1 cellular context compared by ENCODE assay signal in the genomic region with DNA sequence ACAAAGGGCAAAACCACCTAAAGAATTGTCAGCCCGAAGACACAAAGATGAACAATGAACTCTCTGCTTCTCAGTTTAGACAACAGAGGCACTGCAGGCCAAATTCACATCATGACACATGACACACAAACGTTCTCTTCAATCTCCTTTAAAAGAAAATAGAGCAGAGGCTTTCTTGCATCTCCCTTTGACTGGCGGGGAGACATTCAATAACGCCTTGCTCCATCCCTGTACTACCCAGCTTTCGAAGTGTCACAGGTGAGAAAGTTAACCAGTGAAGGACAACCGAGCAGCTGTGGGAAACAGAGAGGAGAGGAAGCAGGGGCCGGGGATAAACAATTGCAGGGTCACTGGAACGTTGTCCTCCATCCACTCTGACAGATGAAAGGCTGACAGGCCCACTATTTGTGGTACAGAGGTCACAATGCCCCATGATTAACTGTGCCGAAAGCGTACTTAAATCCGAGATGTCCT.
TF ChIP-seq lines count a peak whose summit lies in the region.

No MANE protein-coding gene starts in this region.

TF ChIP-seq in HepG2, 621 proteins besides CTCF, POLR2A, EP300 and RAD21 (continued from another document and continues in another):
- TF ChIP-seq, protein P1, sequence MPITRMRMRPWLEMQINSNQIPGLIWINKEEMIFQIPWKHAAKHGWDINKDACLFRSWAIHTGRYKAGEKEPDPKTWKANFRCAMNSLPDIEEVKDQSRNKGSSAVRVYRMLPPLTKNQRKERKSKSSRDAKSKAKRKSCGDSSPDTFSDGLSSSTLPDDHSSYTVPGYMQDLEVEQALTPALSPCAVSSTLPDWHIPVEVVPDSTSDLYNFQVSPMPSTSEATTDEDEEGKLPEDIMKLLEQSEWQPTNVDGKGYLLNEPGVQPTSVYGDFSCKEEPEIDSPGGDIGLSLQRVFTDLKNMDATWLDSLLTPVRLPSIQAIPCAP (CRISPR knock-in tag; IDR thresholded peaks at IDR 0.05; ENCODE audit: low read depth) = no peak
- TF ChIP-seq ZNF781 (CRISPR knock-in tag; IDR thresholded peaks at IDR 0.05; ENCODE audit: borderline replicate concordance, not compliant biosample characterization) (no peak), ATF7-NPFF (CRISPR knock-in tag; IDR thresholded peaks at IDR 0.05; ENCODE audit: low read depth) (no peak), ZNF773 (CRISPR knock-in tag; IDR thresholded peaks at IDR 0.05; ENCODE audit: borderline replicate concordance) (no peak), RARG (CRISPR knock-in tag; IDR thresholded peaks at IDR 0.05; ENCODE audit: low read depth) (no peak), MAFK (conservative IDR thresholded peaks at IDR 0.05 in 1 of 2, IDR thresholded peaks at IDR 0.05 in 1 of 2; ENCODE audit: low read length in 2 of 2) (no peak), HOXA7 (CRISPR knock-in tag; IDR thresholded peaks at IDR 0.05) (no peak), ZSCAN12 (CRISPR knock-in tag; IDR thresholded peaks at IDR 0.05) (no peak), NPAS2 (CRISPR knock-in tag; IDR thresholded peaks at IDR 0.05; ENCODE audit: borderline replicate concordance) (no peak), SMC3 (IDR thresholded peaks at IDR 0.05; ENCODE audit: low read length) (peak; percentile 27; the same call in 1 of the 2 replicates), ZNF709 (CRISPR knock-in tag; IDR thresholded peaks at IDR 0.05) (no peak), KDM1A (CRISPR knock-in tag; IDR thresholded peaks at IDR 0.05) (peak; percentile 71), ZNF460 (CRISPR knock-in tag; IDR thresholded peaks at IDR 0.05; ENCODE audit: borderline replicate concordance) (no peak), CCAR2 (optimal IDR thresholded peaks at IDR 0.05; ENCODE audit: low read depth, low read length) (peak; percentile 16), ATAD3A (CRISPR knock-in tag; IDR thresholded peaks at IDR 0.05) (no peak), AHR (CRISPR knock-in tag; IDR thresholded peaks at IDR 0.05) (no peak), MED8 (CRISPR knock-in tag; IDR thresholded peaks at IDR 0.05; ENCODE audit: insufficient replicate concordance) (no peak), ZNF280D (CRISPR knock-in tag; IDR thresholded peaks at IDR 0.05) (no peak), ZNF740 (CRISPR knock-in tag; IDR thresholded peaks at IDR 0.05) (no peak), MED1 (CRISPR knock-in tag; IDR thresholded peaks at IDR 0.05) (peak; percentile 94), SRF (IDR thresholded peaks at IDR 0.05; ENCODE audit: low read depth, low read length) (no peak), WIZ (CRISPR knock-in tag; IDR thresholded peaks at IDR 0.05) (no peak), ZNF383 (CRISPR knock-in tag; IDR thresholded peaks at IDR 0.05; ENCODE audit: borderline replicate concordance) (no peak), NFE2 (CRISPR knock-in tag; IDR thresholded peaks at IDR 0.05) (no peak), AGO2 (optimal IDR thresholded peaks at IDR 0.05; ENCODE audit: low read depth, low read length) (no peak), ZFP82 (CRISPR knock-in tag; IDR thresholded peaks at IDR 0.05; ENCODE audit: borderline replicate concordance) (peak; percentile 43; the same call in 1 of the 2 replicates), ETV6 (CRISPR knock-in tag; conservative IDR thresholded peaks at IDR 0.05) (no peak), ZKSCAN8 (CRISPR knock-in tag; IDR thresholded peaks at IDR 0.05; ENCODE audit: borderline replicate concordance) (no peak), ZFP41 (CRISPR knock-in tag; IDR thresholded peaks at IDR 0.05; ENCODE audit: borderline replicate concordance) (no peak), ELK4 (CRISPR knock-in tag; IDR thresholded peaks at IDR 0.05; ENCODE audit: borderline replicate concordance) (no peak), HNF1A (IDR thresholded peaks at IDR 0.05; ENCODE audit: low read depth) (peak; percentile 31; the same call in 1 of the 2 replicates), HNF1A (CRISPR knock-in tag; IDR thresholded peaks at IDR 0.05; ENCODE audit: borderline replicate concordance) (peak; percentile 80; the same call in 1 of the 2 replicates), ZNF704 (CRISPR knock-in tag; IDR thresholded peaks at IDR 0.05; ENCODE audit: borderline replicate concordance) (no peak)
- TF ChIP-seq, protein P2, sequence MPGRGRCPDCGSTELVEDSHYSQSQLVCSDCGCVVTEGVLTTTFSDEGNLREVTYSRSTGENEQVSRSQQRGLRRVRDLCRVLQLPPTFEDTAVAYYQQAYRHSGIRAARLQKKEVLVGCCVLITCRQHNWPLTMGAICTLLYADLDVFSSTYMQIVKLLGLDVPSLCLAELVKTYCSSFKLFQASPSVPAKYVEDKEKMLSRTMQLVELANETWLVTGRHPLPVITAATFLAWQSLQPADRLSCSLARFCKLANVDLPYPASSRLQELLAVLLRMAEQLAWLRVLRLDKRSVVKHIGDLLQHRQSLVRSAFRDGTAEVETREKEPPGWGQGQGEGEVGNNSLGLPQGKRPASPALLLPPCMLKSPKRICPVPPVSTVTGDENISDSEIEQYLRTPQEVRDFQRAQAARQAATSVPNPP (CRISPR knock-in tag; IDR thresholded peaks at IDR 0.05) = no peak
- TF ChIP-seq, protein P3, sequence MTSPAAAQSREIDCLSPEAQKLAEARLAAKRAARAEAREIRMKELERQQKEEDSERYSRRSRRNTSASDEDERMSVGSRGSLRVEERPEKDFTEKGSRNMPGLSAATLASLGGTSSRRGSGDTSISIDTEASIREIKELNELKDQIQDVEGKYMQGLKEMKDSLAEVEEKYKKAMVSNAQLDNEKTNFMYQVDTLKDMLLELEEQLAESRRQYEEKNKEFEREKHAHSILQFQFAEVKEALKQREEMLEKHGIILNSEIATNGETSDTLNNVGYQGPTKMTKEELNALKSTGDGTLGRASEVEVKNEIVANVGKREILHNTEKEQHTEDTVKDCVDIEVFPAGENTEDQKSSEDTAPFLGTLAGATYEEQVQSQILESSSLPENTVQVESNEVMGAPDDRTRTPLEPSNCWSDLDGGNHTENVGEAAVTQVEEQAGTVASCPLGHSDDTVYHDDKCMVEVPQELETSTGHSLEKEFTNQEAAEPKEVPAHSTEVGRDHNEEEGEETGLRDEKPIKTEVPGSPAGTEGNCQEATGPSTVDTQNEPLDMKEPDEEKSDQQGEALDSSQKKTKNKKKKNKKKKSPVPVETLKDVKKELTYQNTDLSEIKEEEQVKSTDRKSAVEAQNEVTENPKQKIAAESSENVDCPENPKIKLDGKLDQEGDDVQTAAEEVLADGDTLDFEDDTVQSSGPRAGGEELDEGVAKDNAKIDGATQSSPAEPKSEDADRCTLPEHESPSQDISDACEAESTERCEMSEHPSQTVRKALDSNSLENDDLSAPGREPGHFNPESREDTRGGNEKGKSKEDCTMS (CRISPR knock-in tag; conservative IDR thresholded peaks at IDR 0.05) = no peak
- TF ChIP-seq, protein P4, sequence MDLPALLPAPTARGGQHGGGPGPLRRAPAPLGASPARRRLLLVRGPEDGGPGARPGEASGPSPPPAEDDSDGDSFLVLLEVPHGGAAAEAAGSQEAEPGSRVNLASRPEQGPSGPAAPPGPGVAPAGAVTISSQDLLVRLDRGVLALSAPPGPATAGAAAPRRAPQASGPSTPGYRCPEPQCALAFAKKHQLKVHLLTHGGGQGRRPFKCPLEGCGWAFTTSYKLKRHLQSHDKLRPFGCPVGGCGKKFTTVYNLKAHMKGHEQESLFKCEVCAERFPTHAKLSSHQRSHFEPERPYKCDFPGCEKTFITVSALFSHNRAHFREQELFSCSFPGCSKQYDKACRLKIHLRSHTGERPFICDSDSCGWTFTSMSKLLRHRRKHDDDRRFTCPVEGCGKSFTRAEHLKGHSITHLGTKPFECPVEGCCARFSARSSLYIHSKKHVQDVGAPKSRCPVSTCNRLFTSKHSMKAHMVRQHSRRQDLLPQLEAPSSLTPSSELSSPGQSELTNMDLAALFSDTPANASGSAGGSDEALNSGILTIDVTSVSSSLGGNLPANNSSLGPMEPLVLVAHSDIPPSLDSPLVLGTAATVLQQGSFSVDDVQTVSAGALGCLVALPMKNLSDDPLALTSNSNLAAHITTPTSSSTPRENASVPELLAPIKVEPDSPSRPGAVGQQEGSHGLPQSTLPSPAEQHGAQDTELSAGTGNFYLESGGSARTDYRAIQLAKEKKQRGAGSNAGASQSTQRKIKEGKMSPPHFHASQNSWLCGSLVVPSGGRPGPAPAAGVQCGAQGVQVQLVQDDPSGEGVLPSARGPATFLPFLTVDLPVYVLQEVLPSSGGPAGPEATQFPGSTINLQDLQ (CRISPR knock-in tag; IDR thresholded peaks at IDR 0.05) = no peak
